12 cellular contexts compared by ENCODE assay signal in genomic region chr9:94175669-94176068, GRCh38.
A peak's percentile ranks its signal among the peaks of the same experiment; 100 is the strongest.
DNase-seq lines count a peak whose midpoint lies in the region; ATAC-seq and TF ChIP-seq lines count a peak whose summit lies in the region.
"Had no signal": no experiment of that assay in that cellular context is flagged by ENCODE, and none has a peak within 500 bp of the region (broad histone marks: within the 10 kb centered on the region; RNA-seq: fewer than 3 reads in every experiment).

No MANE protein-coding gene starts in this region.

- CTCF ChIA-PET in activated CD4-positive, alpha-beta memory T cell treated with anti-CD3 and anti-CD28 coated beads for 36 hours (lab: Charles Lee): no interaction called here

- H3K27ac ChIP-seq in hepatocyte: no peak overlapping the region
- H3K27ac ChIP-seq in tibial artery: no peak overlapping the region
- H3K27ac ChIP-seq: vagina had no signal

- peaks cover 99% of the 10 kb centered on the region for H4K20me1 ChIP-seq in hepatocyte (ENCODE audit: insufficient read depth, poor library complexity, severe bottlenecking)

- H3K79me2 ChIP-seq in hepatocyte: peaks cover 100% of the 10 kb centered on the region

- DNase-seq in activated T-cell treated with anti-CD3 and anti-CD28 coated beads, Interleukin-2, amount 50 U/mL, for 4 hours: no peak
- no peak for DNase-seq in activated T-cell treated with anti-CD3 and anti-CD28 coated beads, Interleukin-2, amount 50 U/mL, for 1 hour
- DNase-seq in activated CD4-positive, alpha-beta memory T cell treated with anti-CD3 and anti-CD28 coated beads for 36 hours: no peak
- DNase-seq in hepatocyte (ENCODE audit: low spot score): no peak
- DNase-seq in stimulated activated effector memory CD8-positive, alpha-beta T cell treated with anti-CD3 and anti-CD28 coated beads, Interleukin-12 subunit alpha, Interleukin-12 subunit beta, amount 100 ng/mL, for 72 hours (ENCODE audit: low spot score in 2 of 2): no peak
- DNase-seq in tibial artery: no peak
- DNase-seq in activated CD4-positive, alpha-beta T cell treated with anti-CD3 and anti-CD28 coated beads, Interleukin-2, amount 10 ng/mL, durations not matched to agents 24 days and 14 days: no peak
- DNase-seq: DMS79, NCI-H1417 treated with DMSO at 0.1 percent for 48 hours, NCI-H69 had no signal

- H3K27me3 ChIP-seq in hepatocyte: no peaks in the 10 kb centered on the region
- no peaks in the 10 kb centered on the region for H3K27me3 ChIP-seq in tibial artery
- H3K27me3 ChIP-seq: vagina had no signal

- no peaks in the 10 kb centered on the region for H3K9me3 ChIP-seq in hepatocyte (ENCODE audit: low read depth)
- no peaks in the 10 kb centered on the region for H3K9me3 ChIP-seq in tibial artery
- H3K9me3 ChIP-seq: vagina had no signal

- no peak overlapping the region for H3K4me3 ChIP-seq in hepatocyte
- no peak overlapping the region for H3K4me3 ChIP-seq in tibial artery
- H3K4me3 ChIP-seq: vagina had no signal

- no peak for TF ChIP-seq CTCF in hepatocyte (IDR thresholded peaks at IDR 0.05; ENCODE audit: poor library complexity)
- TF ChIP-seq CTCF in tibial artery (IDR thresholded peaks at IDR 0.05): no peak

- peaks cover 22% of the 10 kb centered on the region for H3K36me3 Mint-ChIP-seq in activated T-cell treated with anti-CD3 and anti-CD28 coated beads, Interleukin-2, amount 50 U/mL, for 4 hours (ENCODE audit: insufficient read depth)
- peaks cover 47% of the 10 kb centered on the region for H3K36me3 Mint-ChIP-seq in activated CD4-positive, alpha-beta memory T cell treated with anti-CD3 and anti-CD28 coated beads for 36 hours
- H3K36me3 Mint-ChIP-seq in stimulated activated effector memory CD8-positive, alpha-beta T cell treated with anti-CD3 and anti-CD28 coated beads, Interleukin-12 subunit alpha, Interleukin-12 subunit beta, amount 100 ng/mL, for 72 hours: peaks cover 98% of the 10 kb centered on the region
- H3K36me3 Mint-ChIP-seq in activated CD4-positive, alpha-beta T cell treated with anti-CD3 and anti-CD28 coated beads, Interleukin-2, amount 10 ng/mL, durations not matched to agents 24 days and 14 days (ENCODE audit: low read depth): peaks cover 57% of the 10 kb centered on the region

- POLR2A ChIA-PET in activated CD4-positive, alpha-beta memory T cell treated with anti-CD3 and anti-CD28 coated beads for 36 hours (lab: Charles Lee): no interaction called here

- no peaks in the 10 kb centered on the region for H3K27me3 Mint-ChIP-seq in activated T-cell treated with anti-CD3 and anti-CD28 coated beads, Interleukin-2, amount 50 U/mL, for 4 hours (ENCODE audit: low read depth)
- no peaks in the 10 kb centered on the region for H3K27me3 Mint-ChIP-seq in activated CD4-positive, alpha-beta memory T cell treated with anti-CD3 and anti-CD28 coated beads for 36 hours
- no peaks in the 10 kb centered on the region for H3K27me3 Mint-ChIP-seq in activated CD4-positive, alpha-beta T cell treated with anti-CD3 and anti-CD28 coated beads, Interleukin-2, amount 10 ng/mL, durations not matched to agents 24 days and 14 days

- H3K4me1 ChIP-seq in hepatocyte (ENCODE audit: insufficient read depth): peaks cover 30% of the 10 kb centered on the region
- peaks cover 0 to 99% (median 61%) of the 10 kb centered on the region in 4 donors for H3K4me1 ChIP-seq in tibial artery

- H2AFZ ChIP-seq in hepatocyte: no peak overlapping the region

- H3K27ac Mint-ChIP-seq in activated CD4-positive, alpha-beta memory T cell treated with anti-CD3 and anti-CD28 coated beads for 36 hours: peak overlapping the region; percentile 67
- H3K27ac Mint-ChIP-seq in stimulated activated effector memory CD8-positive, alpha-beta T cell treated with anti-CD3 and anti-CD28 coated beads, Interleukin-12 subunit alpha, Interleukin-12 subunit beta, amount 100 ng/mL, for 72 hours: peak overlapping the region; percentile 71
- no peak overlapping the region for H3K27ac Mint-ChIP-seq in activated CD4-positive, alpha-beta T cell treated with anti-CD3 and anti-CD28 coated beads, Interleukin-2, amount 10 ng/mL, durations not matched to agents 24 days and 14 days

- peak overlapping the region; percentile 36 for H3K4me2 ChIP-seq in hepatocyte

- WGBS in hepatocyte (ENCODE audit: low lambda C conversion rate, missing lambda C conversion rate): 70% methylated on average over 5 of the region's 5 CpGs

- no peak for ATAC-seq in activated T-cell treated with anti-CD3 and anti-CD28 coated beads, Interleukin-2, amount 50 U/mL, for 4 hours
- ATAC-seq in stimulated activated effector memory CD8-positive, alpha-beta T cell treated with anti-CD3 and anti-CD28 coated beads, Interleukin-12 subunit alpha, Interleukin-12 subunit beta, amount 100 ng/mL, for 72 hours: no peak
- no peak for ATAC-seq in GM21529 (IDR thresholded peaks at IDR 0.05; ENCODE audit: unreplicated experiment)

- no peaks in the 10 kb centered on the region for H3K9me2 ChIP-seq in hepatocyte (replicated peaks; ENCODE audit: insufficient read depth)

- peak overlapping the region; percentile 63 for H3K4me3 Mint-ChIP-seq in activated T-cell treated with anti-CD3 and anti-CD28 coated beads, Interleukin-2, amount 50 U/mL, for 4 hours
- H3K4me3 Mint-ChIP-seq in activated CD4-positive, alpha-beta memory T cell treated with anti-CD3 and anti-CD28 coated beads for 36 hours: no peak overlapping the region
- peak overlapping the region; percentile 23 for H3K4me3 Mint-ChIP-seq in stimulated activated effector memory CD8-positive, alpha-beta T cell treated with anti-CD3 and anti-CD28 coated beads, Interleukin-12 subunit alpha, Interleukin-12 subunit beta, amount 100 ng/mL, for 72 hours
- no peak overlapping the region for H3K4me3 Mint-ChIP-seq in activated CD4-positive, alpha-beta T cell treated with anti-CD3 and anti-CD28 coated beads, Interleukin-2, amount 10 ng/mL, durations not matched to agents 24 days and 14 days

- no peaks in the 10 kb centered on the region for H3K9me3 Mint-ChIP-seq in activated T-cell treated with anti-CD3 and anti-CD28 coated beads, Interleukin-2, amount 50 U/mL, for 4 hours
- H3K9me3 Mint-ChIP-seq in activated CD4-positive, alpha-beta memory T cell treated with anti-CD3 and anti-CD28 coated beads for 36 hours: no peaks in the 10 kb centered on the region
- H3K9me3 Mint-ChIP-seq in stimulated activated effector memory CD8-positive, alpha-beta T cell treated with anti-CD3 and anti-CD28 coated beads, Interleukin-12 subunit alpha, Interleukin-12 subunit beta, amount 100 ng/mL, for 72 hours: no peaks in the 10 kb centered on the region
- no peaks in the 10 kb centered on the region for H3K9me3 Mint-ChIP-seq in activated CD4-positive, alpha-beta T cell treated with anti-CD3 and anti-CD28 coated beads, Interleukin-2, amount 10 ng/mL, durations not matched to agents 24 days and 14 days

- H3K4me1 Mint-ChIP-seq in activated T-cell treated with anti-CD3 and anti-CD28 coated beads, Interleukin-2, amount 50 U/mL, for 4 hours (ENCODE audit: low read depth): peaks cover 84% of the 10 kb centered on the region
- peaks cover 86% of the 10 kb centered on the region for H3K4me1 Mint-ChIP-seq in activated CD4-positive, alpha-beta memory T cell treated with anti-CD3 and anti-CD28 coated beads for 36 hours (ENCODE audit: low read depth)
- peaks cover 86% of the 10 kb centered on the region for H3K4me1 Mint-ChIP-seq in stimulated activated effector memory CD8-positive, alpha-beta T cell treated with anti-CD3 and anti-CD28 coated beads, Interleukin-12 subunit alpha, Interleukin-12 subunit beta, amount 100 ng/mL, for 72 hours
- peaks cover 47% of the 10 kb centered on the region for H3K4me1 Mint-ChIP-seq in activated CD4-positive, alpha-beta T cell treated with anti-CD3 and anti-CD28 coated beads, Interleukin-2, amount 10 ng/mL, durations not matched to agents 24 days and 14 days

- intact Hi-C loops in activated CD4-positive, alpha-beta memory T cell treated with anti-CD3 and anti-CD28 coated beads for 36 hours (cut with micrococcal nuclease): no loop called here
- intact Hi-C loops in tibial artery (cut with DNase I; ENCODE audit: low total_unique reads): no loop called here
- intact Hi-C loops in activated CD4-positive, alpha-beta T cell treated with anti-CD3 and anti-CD28 coated beads, Interleukin-2, amount 10 ng/mL, durations not matched to agents 24 days and 14 days (cut with micrococcal nuclease): no loop called here

- no peaks in the 10 kb centered on the region for H3K36me3 ChIP-seq in hepatocyte (replicated peaks; ENCODE audit: insufficient read depth, low read depth)
- H3K36me3 ChIP-seq in tibial artery: peaks cover 14 to 24% (median 23%) of the 10 kb centered on the region in 3 donors

Comparison
In these comparisons a context has a peak if more than half of its experiments do, and no peak if none do; other contexts are left out.
1. H3K4me3 Mint-ChIP-seq: peak in activated T-cell treated with anti-CD3 and anti-CD28 coated beads, Interleukin-2, amount 50 U/mL, for 4 hours (single experiment) and stimulated activated effector memory CD8-positive, alpha-beta T cell treated with anti-CD3 and anti-CD28 coated beads, Interleukin-12 subunit alpha, Interleukin-12 subunit beta, amount 100 ng/mL, for 72 hours (single experiment); none in activated CD4-positive, alpha-beta memory T cell treated with anti-CD3 and anti-CD28 coated beads for 36 hours (single experiment) and activated CD4-positive, alpha-beta T cell treated with anti-CD3 and anti-CD28 coated beads, Interleukin-2, amount 10 ng/mL, durations not matched to agents 24 days and 14 days (single experiment).